In the genomic region with DNA sequence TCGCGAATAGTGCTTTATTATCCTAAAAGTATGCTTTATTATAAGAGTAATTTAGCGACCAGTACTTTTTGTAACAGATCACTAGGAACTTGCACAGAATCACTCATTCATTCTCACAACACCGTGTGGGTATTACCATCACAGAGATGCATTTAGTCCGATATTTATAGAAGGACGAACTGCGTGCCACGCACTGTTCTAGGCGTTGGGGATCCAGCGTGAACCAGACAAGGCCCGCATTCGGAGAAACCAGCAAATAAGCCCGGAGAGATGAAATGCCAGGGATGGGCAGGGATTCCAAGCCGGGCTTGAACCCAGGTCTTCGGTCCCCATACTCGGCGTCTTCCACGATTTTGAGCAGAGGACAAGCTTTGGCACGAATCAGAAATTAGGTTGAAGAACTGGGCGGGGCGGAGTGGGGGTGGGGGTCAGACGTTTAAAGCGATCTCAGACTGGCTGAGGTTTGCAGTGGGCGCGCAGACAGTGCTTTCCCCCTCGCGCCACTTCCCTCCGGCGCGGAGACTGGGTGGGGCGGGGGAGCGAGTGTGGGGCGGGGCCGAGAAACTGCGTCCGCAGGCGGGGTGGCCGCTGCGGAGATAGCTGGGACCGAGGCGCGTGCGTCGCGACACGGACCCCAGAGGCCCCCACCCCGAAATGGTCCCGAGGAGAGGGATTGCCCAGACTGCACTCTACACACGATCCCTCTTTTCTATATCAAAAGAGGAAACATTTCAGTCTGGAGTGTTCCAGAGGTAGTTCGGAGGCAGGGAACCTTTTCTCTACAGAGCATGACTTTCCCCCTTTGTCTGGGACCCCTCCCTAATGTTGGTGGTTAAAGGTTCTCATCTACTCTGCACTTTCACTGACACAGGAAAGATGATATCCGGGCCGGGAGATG, we compare ENCODE assay signal across 8 cellular contexts. TPM values are rescaled to one million over a fixed set of nuclear protein-coding genes. Genes with fewer than 3 reads are reported as not detected.
A peak's percentile ranks its signal among the peaks of the same experiment; 100 is the strongest.
DNase-seq lines count a peak whose midpoint lies in the region; ATAC-seq, FAIRE-seq and TF ChIP-seq lines count a peak whose summit lies in the region.

No MANE protein-coding gene starts in this region.

- H3K36me3 Mint-ChIP-seq in CD14-positive monocyte (peaks cover 18% of the 10 kb centered on the region in 2 donors), IgD-negative memory B cell (peaks cover 18% of the 10 kb centered on the region), astrocyte (ENCODE audit: low read depth, unreplicated experiment) (no peaks in the 10 kb centered on the region)

- H3K36me3 ChIP-seq in astrocyte (ENCODE audit: insufficient read depth, low read length), result no peaks in the 10 kb centered on the region

- no peaks in the 10 kb centered on the region for H3K79me2 ChIP-seq in astrocyte (ENCODE audit: insufficient read depth, low read length)

- peak overlapping the region; percentile 98 for H3K4me3 Mint-ChIP-seq in CD14-positive monocyte
- H3K4me3 Mint-ChIP-seq in IgD-negative memory B cell, result peak overlapping the region; percentile 96 to 99 (median 98)
- peak overlapping the region; percentile 80 for H3K4me3 Mint-ChIP-seq in astrocyte (ENCODE audit: unreplicated experiment)

- H3K4me1 Mint-ChIP-seq in CD14-positive monocyte (peaks cover 57% of the 10 kb centered on the region), IgD-negative memory B cell (peaks cover 31 to 45% (median 43%) of the 10 kb centered on the region in 3 donors), astrocyte (ENCODE audit: low read depth, unreplicated experiment) (no peaks in the 10 kb centered on the region)

- DNase-seq in CD14-positive monocyte (ENCODE audit: low spot score) (peak; percentile 88), T-helper 1 cell (peak; percentile 76 to 84 (median 80)), astrocyte (ENCODE audit: low read depth) (no peak), left colon (peak; percentile 43 to 80), SW 1271 (lab: John Stamatoyannopoulos, UW) (no peak), COLO668 (lab: John Stamatoyannopoulos, UW; ENCODE audit: unreplicated experiment) (no peak)
- DNase-seq in stimulated activated CD4-positive, alpha-beta T cell treated with anti-CD3 and anti-CD28 coated beads, Interleukin-4, amount 100 ng/mL, for 1 hour, result peak; percentile 67

- H4K20me1 ChIP-seq in astrocyte (ENCODE audit: insufficient read depth, low read length), result no peaks in the 10 kb centered on the region

- peak overlapping the region; percentile 47 for H2AFZ ChIP-seq in astrocyte (ENCODE audit: low read depth, low read length)

- peaks cover 0 to 2% (median 1%) of the 10 kb centered on the region in 3 donors for H3K27me3 Mint-ChIP-seq in CD14-positive monocyte (ENCODE audit: low read depth in 3 of 3)
- H3K27me3 Mint-ChIP-seq in IgD-negative memory B cell, result no peaks in the 10 kb centered on the region
- peaks cover 16% of the 10 kb centered on the region for H3K27me3 Mint-ChIP-seq in astrocyte (ENCODE audit: low read depth, unreplicated experiment)

- H3K9ac ChIP-seq in astrocyte (ENCODE audit: low read length), result no peak overlapping the region

- ATAC-seq in left colon, result peak; percentile 65

- peaks cover 0 to 2% (median 0%) of the 10 kb centered on the region in 7 donors for H3K9me3 Mint-ChIP-seq in CD14-positive monocyte
- peaks cover 0 to 3% (median 2%) of the 10 kb centered on the region in 3 donors for H3K9me3 Mint-ChIP-seq in IgD-negative memory B cell
- H3K9me3 Mint-ChIP-seq in astrocyte (ENCODE audit: unreplicated experiment), result no peaks in the 10 kb centered on the region

- H3K4me2 ChIP-seq in astrocyte (ENCODE audit: low read length), result peak overlapping the region; percentile 90

- TF ChIP-seq CTCF in CD14-positive monocyte (IDR thresholded peaks at IDR 0.05) (no peak), astrocyte (IDR thresholded peaks at IDR 0.05; ENCODE audit: insufficient read depth, low read depth, low read length) (no peak)

- peak overlapping the region; percentile 46 for H3K4me3 ChIP-seq in astrocyte (ENCODE audit: insufficient read depth, low read depth, low read length)

- FAIRE-seq in astrocyte (lab: Jason Lieb, UNC), result no peak

- H3K27ac ChIP-seq in astrocyte (ENCODE audit: low read depth, low read length), result no peak overlapping the region

- intact Hi-C loops in CD14-positive monocyte (cut with micrococcal nuclease), result loop anchor here (2.0 to 10.0 kb wide), 12 partner anchors 64 to 374 kb away; partner anchors contain the start of genes DARS1 (in 1 of the 2) and UBXN4 (in 1 of the 2)
- intact Hi-C loops in left colon (cut with DNase I, micrococcal nuclease), result no loop called here

- peaks cover 64% of the 10 kb centered on the region for H3K27me3 ChIP-seq in astrocyte (ENCODE audit: insufficient read depth, low read length)

- peaks cover 19% of the 10 kb centered on the region for H3K4me1 ChIP-seq in astrocyte (ENCODE audit: insufficient read depth, low read length)

- peaks cover 2% of the 10 kb centered on the region for H3K9me3 ChIP-seq in astrocyte (ENCODE audit: insufficient read depth, low read depth, low read length)

- H3K27ac Mint-ChIP-seq in CD14-positive monocyte (peak overlapping the region; percentile 95 to 99 (median 97)), IgD-negative memory B cell (peak overlapping the region; percentile 99 to 100 (median 100)), astrocyte (ENCODE audit: unreplicated experiment) (peak overlapping the region; percentile 7)

RNA-seq across cellular contexts. Expression of gene CXCR4, which starts 1.1 kb away (rescaled TPM):
- 100 to 1,000 TPM; 140 to 391 TPM for polyA plus RNA-seq in CD14-positive monocyte
- polyA plus RNA-seq in IgD-negative memory B cell, result 862 TPM
- 2.8 and 4.1 TPM in 2 replicates for total RNA-seq in astrocyte
- total RNA-seq in left colon, result 1 to 10 TPM; 5.8 to 8.1 TPM

Comparison
In these comparisons a context has a peak if more than half of its experiments do, and no peak if none do; other contexts are left out.
1. DNase-seq: peak in CD14-positive monocyte (single experiment), T-helper 1 cell (5 of 5), left colon (2 of 2) and stimulated activated CD4-positive, alpha-beta T cell treated with anti-CD3 and anti-CD28 coated beads, Interleukin-4, amount 100 ng/mL, for 1 hour (single experiment); none in astrocyte (single experiment), SW 1271 (0 of 2) and COLO668 (single experiment).
2. H3K27ac Mint-ChIP-seq: peak in every context shown above with its lines; median percentile 100 in IgD-negative memory B cell; 97 in CD14-positive monocyte; 7 in astrocyte.
3. intact Hi-C loops: an anchor here in CD14-positive monocyte (2.0 to 10.0 kb wide); none called in left colon.
4. Peak in every context shown above with its lines, with median percentiles within 50 percentile points of each other: H3K4me3 Mint-ChIP-seq.